ENCODE assay signal across 8 cellular contexts in genomic region chr5:170225326-170226137, GRCh38. TPM values are rescaled to one million over a fixed set of nuclear protein-coding genes. Genes with fewer than 3 reads are reported as not detected.
DNase-seq lines count a peak whose midpoint lies in the region; ATAC-seq and TF ChIP-seq lines count a peak whose summit lies in the region.

No MANE protein-coding gene starts in this region.

- no peak overlapping the region for H2AFZ ChIP-seq in Loucy (ENCODE audit: low read length)

- H3K9ac ChIP-seq in Loucy (ENCODE audit: low read depth, low read length, poor library complexity, severe bottlenecking), result no peak overlapping the region

- H3K4me3 ChIP-seq in Loucy (ENCODE audit: low read length, poor library complexity, severe bottlenecking), result no peak overlapping the region
- no peak overlapping the region for H3K4me3 ChIP-seq in heart left ventricle
- H3K4me3 ChIP-seq in aorta (ENCODE audit: low read length in 2 of 2), result no peak overlapping the region

- H3K9me3 ChIP-seq in Loucy (ENCODE audit: insufficient read depth, low read depth, low read length) (no peaks in the 10 kb centered on the region), heart left ventricle (no peaks in the 10 kb centered on the region), aorta (ENCODE audit: control insufficient read depth, low read length) (no peaks in the 10 kb centered on the region)

- H3K9me2 ChIP-seq in Loucy (replicated peaks; ENCODE audit: low read depth, low read length), result no peaks in the 10 kb centered on the region

- no peak overlapping the region for H3K4me3 Mint-ChIP-seq in activated naive CD8-positive, alpha-beta T cell treated with anti-CD3 and anti-CD28 coated beads for 36 hours

- no peaks in the 10 kb centered on the region for H3K36me3 Mint-ChIP-seq in activated naive CD8-positive, alpha-beta T cell treated with anti-CD3 and anti-CD28 coated beads for 36 hours

- peak; percentile 6 to 27 for DNase-seq in NCI-H2081 (lab: John Stamatoyannopoulos, UW)
- no peak for DNase-seq in NCI-H2081 treated with DMSO at 0.1 percent for 48 hours (lab: John Stamatoyannopoulos, UW)
- peak; percentile 70 for DNase-seq in SKM-1 treated with dmso at 0.1 percent for 144 hours (lab: John Stamatoyannopoulos, UW; ENCODE audit: unreplicated experiment)
- peak; percentile 62 for DNase-seq in activated naive CD8-positive, alpha-beta T cell treated with anti-CD3 and anti-CD28 coated beads for 36 hours
- peak; percentile 70 to 82 (median 71) for DNase-seq in heart left ventricle
- DNase-seq in putamen (ENCODE audit: low spot score), result peak; percentile 77
- peak; percentile 81 to 82 for DNase-seq in aorta

- TF ChIP-seq CTCF in Loucy (conservative IDR thresholded peaks at IDR 0.05; ENCODE audit: low read length) (peak; percentile 67), heart left ventricle (IDR thresholded peaks at IDR 0.05) (peak; percentile 63 to 86 (median 78))

- H3F3A ChIP-seq in Loucy (ENCODE audit: low read depth), result no peaks in the 10 kb centered on the region

- H3K27me3 ChIP-seq in Loucy (ENCODE audit: insufficient read depth, low read length, poor library complexity, severe bottlenecking), result no peaks in the 10 kb centered on the region
- no peaks in the 10 kb centered on the region for H3K27me3 ChIP-seq in heart left ventricle
- no peaks in the 10 kb centered on the region for H3K27me3 ChIP-seq in aorta (ENCODE audit: control insufficient read depth in 1 of 2, insufficient read depth in 2 of 2, low read length in 1 of 2)

- H3K27ac ChIP-seq in heart left ventricle, result no peak overlapping the region
- no peak overlapping the region for H3K27ac ChIP-seq in aorta (ENCODE audit: low read depth in 1 of 2, low read length in 2 of 2)

- ATAC-seq in heart left ventricle (peak in 3 of 4 donors; percentile 73 to 82 (median 80)), aorta (ENCODE audit: low FRiP score) (peak; percentile 85)

- WGBS in heart left ventricle, 4 donors, result 52 to 58% (median 57%) methylated on average over 7 of the region's 7 CpGs
- 62% methylated on average over 7 of the region's 7 CpGs for WGBS in aorta, 2 donors

- no peaks in the 10 kb centered on the region for H3K9me3 Mint-ChIP-seq in activated naive CD8-positive, alpha-beta T cell treated with anti-CD3 and anti-CD28 coated beads for 36 hours

- H3K4me1 ChIP-seq in Loucy (ENCODE audit: insufficient read depth, low read length, poor library complexity, severe bottlenecking), result peaks cover 9% of the 10 kb centered on the region
- H3K4me1 ChIP-seq in heart left ventricle, result peaks cover 0 to 34% (median 0%) of the 10 kb centered on the region in 12 donors
- no peaks in the 10 kb centered on the region for H3K4me1 ChIP-seq in aorta (ENCODE audit: control insufficient read depth in 1 of 2, insufficient read depth in 2 of 2, low read length in 2 of 2)

- no peak for TF ChIP-seq POLR2A in heart left ventricle (IDR thresholded peaks at IDR 0.05)

- H4K20me1 ChIP-seq in Loucy (ENCODE audit: insufficient read depth, low read length, poor library complexity, severe bottlenecking), result no peaks in the 10 kb centered on the region

- intact Hi-C loops in heart left ventricle (cut with DNase I) (loop anchor here (1.0 to 10.0 kb wide), 12 partner anchors 41 to 409 kb away; no protein-coding TSS in a partner anchor), aorta (cut with DNase I) (loop anchor here (5.0 kb wide), 1 partner anchor 197 kb away; no protein-coding TSS in a partner anchor)

- no peaks in the 10 kb centered on the region for H3K79me2 ChIP-seq in Loucy (ENCODE audit: insufficient read depth, low read length)

- no peak overlapping the region for H3K4me2 ChIP-seq in Loucy (ENCODE audit: low read depth, low read length, poor library complexity, severe bottlenecking)

- H3K36me3 ChIP-seq in Loucy (ENCODE audit: insufficient read depth, low read length) (no peaks in the 10 kb centered on the region), heart left ventricle (no peaks in the 10 kb centered on the region), aorta (ENCODE audit: control insufficient read depth in 1 of 2, insufficient read depth in 2 of 2, low read length in 1 of 2) (no peaks in the 10 kb centered on the region)

- peaks cover 4% of the 10 kb centered on the region for H3K4me1 Mint-ChIP-seq in activated naive CD8-positive, alpha-beta T cell treated with anti-CD3 and anti-CD28 coated beads for 36 hours

- H3K27me3 Mint-ChIP-seq in activated naive CD8-positive, alpha-beta T cell treated with anti-CD3 and anti-CD28 coated beads for 36 hours, result no peaks in the 10 kb centered on the region

- H3K27ac Mint-ChIP-seq in activated naive CD8-positive, alpha-beta T cell treated with anti-CD3 and anti-CD28 coated beads for 36 hours, result no peak overlapping the region

RNA-seq across cellular contexts. Expression of gene C5orf58, which starts 7.3 kb away (rescaled TPM):
- not detected for total RNA-seq in activated naive CD8-positive, alpha-beta T cell treated with anti-CD3 and anti-CD28 coated beads for 36 hours
- not detected for total RNA-seq in heart left ventricle
- polyA plus RNA-seq in heart left ventricle, result not detected
- total RNA-seq in aorta, result not detected
- polyA plus RNA-seq in aorta, result not detected
